ENCODE assay signal across 1 cellular context in the genomic region with DNA sequence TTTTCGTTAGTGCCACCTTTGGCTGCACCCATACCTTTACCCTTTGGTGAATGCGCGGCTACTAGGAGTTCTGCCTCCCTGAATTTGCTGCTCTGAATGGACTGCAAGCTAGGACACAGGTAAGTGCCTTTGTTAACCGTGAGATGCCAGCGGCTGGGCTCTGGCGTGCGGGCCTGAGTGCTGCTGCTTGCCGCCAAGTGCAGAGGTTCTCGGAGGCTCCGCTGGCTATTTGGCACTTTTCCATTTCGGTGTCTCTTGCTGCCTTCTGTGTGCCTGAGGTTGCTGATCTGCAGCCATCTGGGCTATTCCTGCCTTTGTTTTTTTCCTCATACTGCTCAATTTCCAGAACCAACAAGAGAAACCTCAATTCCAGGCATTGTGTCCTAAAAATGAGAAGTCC.
TF ChIP-seq lines count a peak whose summit lies in the region.

No MANE protein-coding gene starts in this region.

TF ChIP-seq in K562, 482 proteins besides CTCF, POLR2A, EP300 and RAD21 (continued from another document):
- TF ChIP-seq ELK3 (CRISPR knock-in tag; IDR thresholded peaks at IDR 0.05) (no peak), POLR3G (IDR thresholded peaks at IDR 0.05; ENCODE audit: extremely low read depth, insufficient read length, insufficient replicate concordance) (no peak), NFIC (IDR thresholded peaks at IDR 0.05) (peak; percentile 28; the same call in 1 of the 2 replicates)
TF ChIP-seq in K562: peak in this region for 1.
